14 cellular contexts compared by ENCODE assay signal in the genomic region with DNA sequence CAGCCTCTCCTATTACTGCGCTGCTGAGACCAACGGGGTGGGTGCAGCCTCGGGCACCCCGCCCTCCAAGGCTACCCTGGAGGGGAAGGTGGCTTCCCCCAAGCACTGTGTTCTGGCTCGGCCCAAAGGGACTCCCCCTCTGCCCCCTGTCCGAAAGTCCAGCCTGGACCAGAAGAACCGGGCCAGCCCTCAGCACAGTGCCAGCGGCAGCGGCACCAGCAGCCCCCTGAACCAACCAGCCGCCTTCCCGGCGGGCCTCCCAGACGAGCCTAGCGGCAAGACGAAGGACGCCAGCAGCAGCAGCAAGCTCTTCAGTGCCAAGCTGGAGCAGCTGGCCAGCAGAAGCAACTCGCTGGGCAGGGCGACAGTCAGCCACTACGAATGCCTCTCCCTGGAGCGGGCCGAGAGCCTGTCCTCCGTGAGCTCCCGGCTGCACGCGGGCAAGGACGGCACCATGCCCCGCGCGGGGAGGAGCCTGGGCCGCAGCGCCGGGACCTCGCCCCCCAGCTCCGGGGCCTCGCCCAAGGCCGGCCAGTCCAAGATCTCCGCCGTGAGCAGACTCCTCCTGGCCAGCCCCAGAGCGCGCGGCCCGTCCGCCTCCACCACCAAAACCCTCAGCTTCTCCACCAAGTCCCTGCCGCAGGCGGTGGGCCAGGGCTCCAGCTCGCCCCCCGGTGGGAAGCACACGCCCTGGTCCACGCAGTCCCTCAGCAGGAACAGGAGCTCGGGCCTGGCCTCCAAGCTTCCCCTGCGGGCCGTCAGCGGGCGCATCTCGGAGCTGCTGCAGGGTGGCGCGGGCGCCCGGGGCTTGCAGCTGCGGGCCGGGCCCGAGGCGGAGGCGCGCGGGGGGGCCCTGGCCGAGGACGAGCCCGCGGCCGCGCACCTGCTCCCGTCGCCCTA.
DNase-seq lines count a peak whose midpoint lies in the region; ATAC-seq, FAIRE-seq and TF ChIP-seq lines count a peak whose summit lies in the region.
"Had no signal": no experiment of that assay in that cellular context is flagged by ENCODE, and none has a peak within 500 bp of the region (broad histone marks: within the 10 kb centered on the region; RNA-seq: fewer than 3 reads in every experiment).

No MANE protein-coding gene starts in this region.

- ATAC-seq in SK-N-SH treated with all-trans-retinoic acid at 6 μM for 48 hours (no peak; the same call in 2 of the 3 replicates), WTC11 (peak; percentile 73)
- ATAC-seq: activated naive CD4-positive, alpha-beta T cell treated with anti-CD3 and anti-CD28 coated beads, Interleukin-2, amount 50 U/mL, for 72 hours; naive thymus-derived CD8-positive, alpha-beta T cell had no signal

- H3K27me3 Mint-ChIP-seq in WTC11 (ENCODE audit: low read depth): peaks cover 21% of the 10 kb centered on the region

- intact Hi-C loops in kidney (cut with DNase I) (no loop called here), thyroid gland (cut with DNase I) (no loop called here)

- H3K4me1 ChIP-seq in SK-N-SH (ENCODE audit: control insufficient read depth in 1 of 2, insufficient read depth in 2 of 2, low read depth in 1 of 2, low read length in 1 of 2) (peaks cover 0 to 45% of the 10 kb centered on the region in 2 experiments; a peak in 2 of 4 replicates), kidney (ENCODE audit: control insufficient read depth in 1 of 2, insufficient read depth in 1 of 2, low read depth in 1 of 2, low read length in 2 of 2) (no peaks in the 10 kb centered on the region), thyroid gland (no peaks in the 10 kb centered on the region)
- H3K4me1 ChIP-seq: tibial artery had no signal

- H3K36me3 ChIP-seq in SK-N-SH (replicated peaks in 1 of 2; ENCODE audit: control insufficient read depth in 1 of 2, insufficient read depth in 2 of 2, low read length in 1 of 2): peaks cover 0 to 66% of the 10 kb centered on the region in 2 experiments
- no peaks in the 10 kb centered on the region for H3K36me3 ChIP-seq in kidney (ENCODE audit: control insufficient read depth in 1 of 2, insufficient read depth in 2 of 2, low read length in 2 of 2)
- H3K36me3 ChIP-seq in thyroid gland: no peaks in the 10 kb centered on the region
- H3K36me3 ChIP-seq: tibial artery had no signal

- no peak for TF ChIP-seq POLR2A in thyroid gland (IDR thresholded peaks at IDR 0.05)

- H3K4me3 ChIP-seq in SK-N-SH (ENCODE audit: low read depth in 2 of 2, low read length in 1 of 2): no peak overlapping the region
- no peak overlapping the region for H3K4me3 ChIP-seq in kidney (ENCODE audit: low read length in 2 of 2)
- H3K4me3 ChIP-seq in thyroid gland (replicated peaks in 1 of 3): no peak overlapping the region
- H3K4me3 ChIP-seq: tibial artery had no signal

- no peak overlapping the region for H3K9ac ChIP-seq in SK-N-SH
- H3K9ac ChIP-seq in kidney (ENCODE audit: low read length in 2 of 2): no peak overlapping the region

- peak overlapping the region in 1 of 2 experiments; percentile 51; a peak in 1 of 4 replicates for H3K27ac ChIP-seq in SK-N-SH (ENCODE audit: low read depth in 2 of 2, low read length in 1 of 2)
- H3K27ac ChIP-seq in kidney (ENCODE audit: low read depth in 2 of 2, low read length in 2 of 2): no peak overlapping the region
- H3K27ac ChIP-seq in thyroid gland: no peak overlapping the region
- H3K27ac ChIP-seq: tibial artery had no signal

- DNase-seq in SK-N-SH (peak; percentile 65), WTC11 (ENCODE audit: low spot score) (peak; percentile 61), kidney (peak; percentile 69), thyroid gland (peak; percentile 21 to 39), D341Med (ENCODE audit: low spot score) (no peak), amniotic stem cell (lab: John Stamatoyannopoulos, UW) (no peak)
- DNase-seq in central memory CD4-positive, alpha-beta T cell: no peak
- DNase-seq: foreskin melanocyte; kidney glomerular epithelial cell; naive thymus-derived CD8-positive, alpha-beta T cell; tibial artery had no signal

- H3K27me3 ChIP-seq in SK-N-SH (ENCODE audit: insufficient read depth): no peaks in the 10 kb centered on the region
- no peaks in the 10 kb centered on the region for H3K27me3 ChIP-seq in thyroid gland
- H3K27me3 ChIP-seq: tibial artery had no signal

- 94% methylated on average over 18 of the region's 74 CpGs for WGBS in SK-N-SH (ENCODE audit: low lambda C conversion rate)
- WGBS in thyroid gland, 2 donors: 75% methylated on average over 2 of the region's 74 CpGs; no CpG with 5 or more reads in 1 of the 2 donors

- H3K4me1 Mint-ChIP-seq in WTC11: no peaks in the 10 kb centered on the region

- no peak overlapping the region for H3K4me2 ChIP-seq in SK-N-SH

- H4K20me1 ChIP-seq in SK-N-SH (ENCODE audit: insufficient read depth): no peaks in the 10 kb centered on the region

- no peaks in the 10 kb centered on the region for H3K9me2 ChIP-seq in SK-N-SH

- no peaks in the 10 kb centered on the region for H3K79me2 ChIP-seq in SK-N-SH (ENCODE audit: insufficient read depth)

- CTCF ChIA-PET in SK-N-SH (lab: Yijun Ruan, JAX) (interaction anchor here (0.5 to 1.3 kb wide), 7 partner anchors 24 to 535 kb away, joined by 3 to 7 read pairs (median 5); no protein-coding TSS in a partner anchor), WTC11 (lab: Charles Lee) (interaction anchor here (0.5 to 1.7 kb wide), 16 partner anchors 10 to 535 kb away, joined by 3 to 9 read pairs (median 4); a partner anchor contains a TSS)

- no peaks in the 10 kb centered on the region for H3F3A ChIP-seq in SK-N-SH (replicated peaks; ENCODE audit: insufficient read depth)

- no peak overlapping the region for H3K27ac Mint-ChIP-seq in WTC11
- H3K27ac Mint-ChIP-seq: activated naive CD4-positive, alpha-beta T cell treated with anti-CD3 and anti-CD28 coated beads, Interleukin-2, amount 50 U/mL, for 72 hours; dendritic cell treated with granulocyte-macrophage colony-stimulating factor and Interleukin-4, amounts not matched to agents 40 ng/mL and 50 ng/mL, for 4 days; naive thymus-derived CD8-positive, alpha-beta T cell had no signal

- H3K9me3 Mint-ChIP-seq in WTC11: no peaks in the 10 kb centered on the region
- H3K9me3 Mint-ChIP-seq: activated naive CD4-positive, alpha-beta T cell treated with anti-CD3 and anti-CD28 coated beads, Interleukin-2, amount 50 U/mL, for 72 hours; dendritic cell treated with granulocyte-macrophage colony-stimulating factor and Interleukin-4, amounts not matched to agents 40 ng/mL and 50 ng/mL, for 4 days had no signal

- H3K9me3 ChIP-seq in SK-N-SH (no peaks in the 10 kb centered on the region), kidney (ENCODE audit: control insufficient read depth in 1 of 2, low read length in 2 of 2) (no peaks in the 10 kb centered on the region), thyroid gland (no peaks in the 10 kb centered on the region)

- POLR2A ChIA-PET in SK-N-SH (lab: Yijun Ruan, JAX) (no interaction called here), WTC11 (lab: Charles Lee) (interaction anchor here (0.6 kb wide), 1 partner anchor 810 kb away, joined by 3 read pairs; no protein-coding TSS in a partner anchor)

- TF ChIP-seq RAD21 in SK-N-SH (IDR thresholded peaks at IDR 0.05; ENCODE audit: low read length): no peak

- H2AFZ ChIP-seq in SK-N-SH (ENCODE audit: low read depth): no peak overlapping the region

- peak overlapping the region; percentile 47 for H3K4me3 Mint-ChIP-seq in WTC11
- H3K4me3 Mint-ChIP-seq: dendritic cell treated with granulocyte-macrophage colony-stimulating factor and Interleukin-4, amounts not matched to agents 40 ng/mL and 50 ng/mL, for 4 days; naive thymus-derived CD8-positive, alpha-beta T cell had no signal

- no peak for TF ChIP-seq CTCF in SK-N-SH (IDR thresholded peaks at IDR 0.05)
- TF ChIP-seq CTCF in WTC11 (IDR thresholded peaks at IDR 0.05): no peak
- TF ChIP-seq CTCF in kidney (IDR thresholded peaks at IDR 0.05; ENCODE audit: borderline replicate concordance, extremely low read depth, insufficient read depth): no peak
- no peak for TF ChIP-seq CTCF in thyroid gland (IDR thresholded peaks at IDR 0.05)

- FAIRE-seq in kidney (lab: Jason Lieb, UNC): no peak

- H3K36me3 Mint-ChIP-seq in WTC11: no peaks in the 10 kb centered on the region
- H3K36me3 Mint-ChIP-seq: activated naive CD4-positive, alpha-beta T cell treated with anti-CD3 and anti-CD28 coated beads, Interleukin-2, amount 50 U/mL, for 72 hours had no signal

- TF ChIP-seq EP300 in SK-N-SH (IDR thresholded peaks at IDR 0.05; ENCODE audit: borderline replicate concordance in 1 of 2, low read depth in 1 of 2, low read length in 1 of 2): no peak

TF ChIP-seq in SK-N-SH, 30 proteins besides CTCF, POLR2A, EP300 and RAD21:
- TF ChIP-seq SMC3 (IDR thresholded peaks at IDR 0.05; ENCODE audit: low read depth, low read length): 0 out of 2 replicates have a peak, but pooled peaks have one; percentile 16
- TF ChIP-seq POLR2AphosphoS5 (IDR thresholded peaks at IDR 0.05; ENCODE audit: low read depth, low read length): no peak

TF ChIP-seq in WTC11, 78 proteins besides CTCF, POLR2A, EP300 and RAD21 (continues in another document):
- TF ChIP-seq GABPB1 (CRISPR knock-in tag; IDR thresholded peaks at IDR 0.05) (no peak), NR3C1 (CRISPR knock-in tag; conservative IDR thresholded peaks at IDR 0.05; ENCODE audit: low read depth) (no peak), ETV6 (CRISPR knock-in tag; IDR thresholded peaks at IDR 0.05) (0 out of 2 replicates have a peak, but pooled peaks have one; percentile 56)
- TF ChIP-seq, protein P1, sequence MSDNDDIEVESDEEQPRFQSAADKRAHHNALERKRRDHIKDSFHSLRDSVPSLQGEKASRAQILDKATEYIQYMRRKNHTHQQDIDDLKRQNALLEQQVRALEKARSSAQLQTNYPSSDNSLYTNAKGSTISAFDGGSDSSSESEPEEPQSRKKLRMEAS (CRISPR knock-in tag; IDR thresholded peaks at IDR 0.05): no peak; the same call in 1 of the 2 replicates
- TF ChIP-seq, protein P2, sequence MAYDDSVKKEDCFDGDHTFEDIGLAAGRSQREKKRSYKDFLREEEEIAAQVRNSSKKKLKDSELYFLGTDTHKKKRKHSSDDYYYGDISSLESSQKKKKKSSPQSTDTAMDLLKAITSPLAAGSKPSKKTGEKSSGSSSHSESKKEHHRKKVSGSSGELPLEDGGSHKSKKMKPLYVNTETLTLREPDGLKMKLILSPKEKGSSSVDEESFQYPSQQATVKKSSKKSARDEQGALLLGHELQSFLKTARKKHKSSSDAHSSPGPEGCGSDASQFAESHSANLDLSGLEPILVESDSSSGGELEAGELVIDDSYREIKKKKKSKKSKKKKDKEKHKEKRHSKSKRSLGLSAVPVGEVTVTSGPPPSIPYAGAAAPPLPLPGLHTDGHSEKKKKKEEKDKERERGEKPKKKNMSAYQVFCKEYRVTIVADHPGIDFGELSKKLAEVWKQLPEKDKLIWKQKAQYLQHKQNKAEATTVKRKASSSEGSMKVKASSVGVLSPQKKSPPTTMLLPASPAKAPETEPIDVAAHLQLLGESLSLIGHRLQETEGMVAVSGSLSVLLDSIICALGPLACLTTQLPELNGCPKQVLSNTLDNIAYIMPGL (CRISPR knock-in tag; IDR thresholded peaks at IDR 0.05): 0 out of 2 replicates have a peak, but pooled peaks have one; percentile 28

Comparison
In these comparisons a context has a peak if more than half of its experiments do, and no peak if none do; other contexts are left out.
1. DNase-seq: peak in SK-N-SH (single experiment), WTC11 (single experiment), kidney (single experiment) and thyroid gland (2 of 2); none in D341Med (single experiment), central memory CD4-positive, alpha-beta T cell (single experiment) and amniotic stem cell (single experiment).